Comparison of ENCODE assay signal across 1 cellular context in the genomic region with DNA sequence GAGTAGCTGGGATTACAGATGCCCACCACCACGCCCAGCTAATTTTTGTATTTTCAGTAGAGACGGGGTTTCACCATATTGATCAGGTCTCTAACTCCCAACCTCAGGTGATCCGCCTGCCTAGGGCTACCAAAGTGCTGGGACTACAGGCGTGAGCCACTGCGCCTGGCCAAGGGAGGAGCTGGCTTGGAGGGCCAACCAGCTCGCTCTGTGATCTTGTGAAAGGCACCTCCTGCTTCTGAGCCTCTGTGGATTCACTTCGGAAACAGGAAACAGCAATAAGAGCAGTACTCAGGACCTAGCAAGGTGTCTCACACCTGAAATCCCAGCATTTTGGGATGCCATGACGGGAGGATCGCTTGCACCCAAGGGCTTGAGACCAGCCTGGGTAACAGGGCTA.
TF ChIP-seq lines count a peak whose summit lies in the region.

No MANE protein-coding gene starts in this region.

TF ChIP-seq in H1, 55 proteins besides CTCF, POLR2A, EP300 and RAD21:
- TF ChIP-seq SP1 (IDR thresholded peaks at IDR 0.05; ENCODE audit: low read depth, low read length) (no peak), YY1 (IDR thresholded peaks at IDR 0.05; ENCODE audit: low read depth, low read length) (no peak), TAF1 (IDR thresholded peaks at IDR 0.05; ENCODE audit: low read depth, low read length) (no peak), TCF12 (IDR thresholded peaks at IDR 0.05; ENCODE audit: low read depth, low read length) (no peak), BACH1 (IDR thresholded peaks at IDR 0.05; ENCODE audit: low read length) (no peak), RFX5 (IDR thresholded peaks at IDR 0.05; ENCODE audit: borderline replicate concordance, low read depth, low read length) (no peak), CTBP2 (IDR thresholded peaks at IDR 0.05; ENCODE audit: borderline replicate concordance, insufficient read depth, insufficient read length, low read length) (no peak), TEAD4 (IDR thresholded peaks at IDR 0.05; ENCODE audit: low read depth, low read length) (no peak), HDAC6 (IDR thresholded peaks at IDR 0.05; ENCODE audit: low read depth, low read length) (no peak), SIN3A (conservative IDR thresholded peaks at IDR 0.05 in 1 of 2, IDR thresholded peaks at IDR 0.05 in 1 of 2; ENCODE audit: low read depth in 1 of 2, low read length in 2 of 2) (no peak), ASH2L (IDR thresholded peaks at IDR 0.05; ENCODE audit: low read length) (no peak), KDM1A (IDR thresholded peaks at IDR 0.05; ENCODE audit: borderline replicate concordance, low read length) (no peak), POLR2AphosphoS5 (IDR thresholded peaks at IDR 0.05; ENCODE audit: low read depth, low read length) (no peak), CREB1 (IDR thresholded peaks at IDR 0.05) (no peak), FOSL1 (IDR thresholded peaks at IDR 0.05; ENCODE audit: insufficient read depth, low read depth, low read length) (no peak), CEBPB (IDR thresholded peaks at IDR 0.05; ENCODE audit: low read depth, low read length) (no peak), SP4 (IDR thresholded peaks at IDR 0.05; ENCODE audit: low read length) (no peak)
- TF ChIP-seq, protein P1, sequence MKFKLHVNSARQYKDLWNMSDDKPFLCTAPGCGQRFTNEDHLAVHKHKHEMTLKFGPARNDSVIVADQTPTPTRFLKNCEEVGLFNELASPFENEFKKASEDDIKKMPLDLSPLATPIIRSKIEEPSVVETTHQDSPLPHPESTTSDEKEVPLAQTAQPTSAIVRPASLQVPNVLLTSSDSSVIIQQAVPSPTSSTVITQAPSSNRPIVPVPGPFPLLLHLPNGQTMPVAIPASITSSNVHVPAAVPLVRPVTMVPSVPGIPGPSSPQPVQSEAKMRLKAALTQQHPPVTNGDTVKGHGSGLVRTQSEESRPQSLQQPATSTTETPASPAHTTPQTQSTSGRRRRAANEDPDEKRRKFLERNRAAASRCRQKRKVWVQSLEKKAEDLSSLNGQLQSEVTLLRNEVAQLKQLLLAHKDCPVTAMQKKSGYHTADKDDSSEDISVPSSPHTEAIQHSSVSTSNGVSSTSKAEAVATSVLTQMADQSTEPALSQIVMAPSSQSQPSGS (IDR thresholded peaks at IDR 0.05; ENCODE audit: low read length), result no peak
TF ChIP-seq in H1: peak in this region for 0.
